In the genomic region with DNA sequence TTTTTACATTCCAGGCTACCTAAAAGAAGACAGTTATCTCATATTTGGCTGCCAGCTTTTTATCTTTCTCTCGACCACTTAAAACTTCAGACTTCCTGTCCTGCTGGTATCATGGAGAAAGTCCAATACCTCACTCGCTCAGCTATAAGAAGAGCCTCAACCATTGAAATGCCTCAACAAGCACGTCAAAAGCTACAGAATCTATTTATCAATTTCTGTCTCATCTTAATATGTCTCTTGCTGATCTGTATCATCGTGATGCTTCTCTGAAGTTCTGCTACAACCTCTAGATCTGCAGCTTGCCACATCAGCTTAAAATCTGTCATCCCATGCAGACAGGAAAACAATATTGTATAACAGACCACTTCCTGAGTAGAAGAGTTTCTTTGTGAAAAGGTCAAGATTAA, we compare ENCODE assay signal across 11 cellular contexts. TPM values are rescaled to one million over a fixed set of nuclear protein-coding genes. Genes with fewer than 3 reads are reported as not detected.
DNase-seq lines count a peak whose midpoint lies in the region; ATAC-seq and TF ChIP-seq lines count a peak whose summit lies in the region.
"Had no signal": no experiment of that assay in that cellular context is flagged by ENCODE, and none has a peak within 500 bp of the region (broad histone marks: within the 10 kb centered on the region; RNA-seq: fewer than 3 reads in every experiment).

No MANE protein-coding gene starts in this region.

- peak; percentile 94 for ATAC-seq in activated CD4-positive, alpha-beta T cell treated with anti-CD3 and anti-CD28 coated beads for 36 hours
- ATAC-seq in HG02943 (IDR thresholded peaks at IDR 0.05; ENCODE audit: low read depth, unreplicated experiment): peak; percentile 64

- H3K27me3 ChIP-seq in sigmoid colon (no peaks in the 10 kb centered on the region), WERI-Rb-1 (ENCODE audit: insufficient read depth, low read depth, severe bottlenecking) (no peaks in the 10 kb centered on the region)
- H3K27me3 ChIP-seq: ovary, suprapubic skin had no signal

- no peak for DNase-seq in activated CD4-positive, alpha-beta T cell treated with anti-CD3 and anti-CD28 coated beads for 36 hours
- no peak for DNase-seq in activated CD4-positive, alpha-beta T cell treated with anti-CD3 and anti-CD28 coated beads, Interleukin-2, amount 50 U/mL, for 48 hours
- DNase-seq in activated CD4-positive, alpha-beta memory T cell treated with anti-CD3 and anti-CD28 coated beads for 36 hours: peak; percentile 22
- DNase-seq in sigmoid colon (no peak), mesenteric fat pad (ENCODE audit: low spot score) (no peak), WERI-Rb-1 (no peak), NCI-H1436 (lab: John Stamatoyannopoulos, UW) (no peak)
- DNase-seq: NCI-H2029 treated with DMSO at 0.1 percent for 48 hours, ovary had no signal

- peak overlapping the region in 3 of 4 donors; percentile 28 to 50 (median 46) for H3K27ac ChIP-seq in sigmoid colon
- H3K27ac ChIP-seq in WERI-Rb-1: no peak overlapping the region
- H3K27ac ChIP-seq: ovary, suprapubic skin had no signal

- H3K4me1 ChIP-seq in sigmoid colon: peaks cover 0 to 63% (median 37%) of the 10 kb centered on the region in 4 donors
- H3K4me1 ChIP-seq: suprapubic skin had no signal

- H3K27ac Mint-ChIP-seq in activated CD4-positive, alpha-beta T cell treated with anti-CD3 and anti-CD28 coated beads for 36 hours: peak overlapping the region; percentile 85
- H3K27ac Mint-ChIP-seq in activated CD4-positive, alpha-beta memory T cell treated with anti-CD3 and anti-CD28 coated beads for 36 hours: peak overlapping the region; percentile 85

- H3K9me3 ChIP-seq in sigmoid colon (no peaks in the 10 kb centered on the region), WERI-Rb-1 (ENCODE audit: severe bottlenecking) (no peaks in the 10 kb centered on the region)
- H3K9me3 ChIP-seq: ovary, suprapubic skin had no signal

- H3K4me3 ChIP-seq in sigmoid colon: no peak overlapping the region
- H3K4me3 ChIP-seq in WERI-Rb-1 (ENCODE audit: low read depth, low read length): no peak overlapping the region
- H3K4me3 ChIP-seq: ovary, suprapubic skin had no signal

- H3K4me1 Mint-ChIP-seq in activated CD4-positive, alpha-beta T cell treated with anti-CD3 and anti-CD28 coated beads for 36 hours: peaks cover 32% of the 10 kb centered on the region
- peaks cover 32% of the 10 kb centered on the region for H3K4me1 Mint-ChIP-seq in activated CD4-positive, alpha-beta memory T cell treated with anti-CD3 and anti-CD28 coated beads for 36 hours (ENCODE audit: low read depth)

- H3K4me3 Mint-ChIP-seq in activated CD4-positive, alpha-beta T cell treated with anti-CD3 and anti-CD28 coated beads for 36 hours: peak overlapping the region; percentile 25
- H3K4me3 Mint-ChIP-seq in activated CD4-positive, alpha-beta memory T cell treated with anti-CD3 and anti-CD28 coated beads for 36 hours: peak overlapping the region; percentile 35

- no peak for TF ChIP-seq CTCF in sigmoid colon (IDR thresholded peaks at IDR 0.05)
- TF ChIP-seq CTCF in WERI-Rb-1 (IDR thresholded peaks at IDR 0.05; ENCODE audit: low read depth, low read length): no peak

- H3K36me3 Mint-ChIP-seq in activated CD4-positive, alpha-beta T cell treated with anti-CD3 and anti-CD28 coated beads for 36 hours (ENCODE audit: low read depth): peaks cover 15% of the 10 kb centered on the region
- peaks cover 6% of the 10 kb centered on the region for H3K36me3 Mint-ChIP-seq in activated CD4-positive, alpha-beta memory T cell treated with anti-CD3 and anti-CD28 coated beads for 36 hours

- peaks cover 0 to 25% (median 3%) of the 10 kb centered on the region in 4 donors for H3K36me3 ChIP-seq in sigmoid colon
- no peaks in the 10 kb centered on the region for H3K36me3 ChIP-seq in WERI-Rb-1
- H3K36me3 ChIP-seq: ovary, suprapubic skin had no signal

- H3K9me3 Mint-ChIP-seq in activated CD4-positive, alpha-beta T cell treated with anti-CD3 and anti-CD28 coated beads for 36 hours (ENCODE audit: low read depth): no peaks in the 10 kb centered on the region
- no peaks in the 10 kb centered on the region for H3K9me3 Mint-ChIP-seq in activated CD4-positive, alpha-beta memory T cell treated with anti-CD3 and anti-CD28 coated beads for 36 hours

- CTCF ChIA-PET in activated CD4-positive, alpha-beta T cell treated with anti-CD3 and anti-CD28 coated beads for 36 hours (lab: Charles Lee): interaction anchor here (1.0 to 1.1 kb wide), 3 partner anchors 11 to 75 kb away, joined by 3 to 4 read pairs (median 4); a partner anchor contains a TSS
- CTCF ChIA-PET in activated CD4-positive, alpha-beta memory T cell treated with anti-CD3 and anti-CD28 coated beads for 36 hours (lab: Charles Lee): interaction anchor here (1.5 to 1.9 kb wide), 2 partner anchors 20 to 22 kb away, joined by 3 to 6 read pairs; no protein-coding TSS in a partner anchor

- intact Hi-C loops in activated CD4-positive, alpha-beta T cell treated with anti-CD3 and anti-CD28 coated beads for 36 hours (cut with DNase I, micrococcal nuclease): loop anchor here in 1 of 2 experiments (10.0 kb wide), 1 partner anchor 584 kb away; no protein-coding TSS in a partner anchor
- intact Hi-C loops in activated CD4-positive, alpha-beta memory T cell treated with anti-CD3 and anti-CD28 coated beads for 36 hours (cut with micrococcal nuclease): loop anchor here (2.0 to 5.0 kb wide), 2 partner anchors 148 to 336 kb away; a partner anchor contains a TSS
- intact Hi-C loops in sigmoid colon (cut with DNase I): loop anchor here (10.0 kb wide), 1 partner anchor 96 kb away; a partner anchor contains a TSS

- no peaks in the 10 kb centered on the region for H3K27me3 Mint-ChIP-seq in activated CD4-positive, alpha-beta T cell treated with anti-CD3 and anti-CD28 coated beads for 36 hours
- H3K27me3 Mint-ChIP-seq in activated CD4-positive, alpha-beta memory T cell treated with anti-CD3 and anti-CD28 coated beads for 36 hours: no peaks in the 10 kb centered on the region

- TF ChIP-seq EP300 in sigmoid colon (IDR thresholded peaks at IDR 0.05): no peak

- 36 to 56% methylated on average over 4 of the region's 4 CpGs for WGBS in sigmoid colon, 2 donors

- no peak for TF ChIP-seq POLR2A in sigmoid colon (IDR thresholded peaks at IDR 0.05)

- POLR2A ChIA-PET in activated CD4-positive, alpha-beta T cell treated with anti-CD3 and anti-CD28 coated beads for 36 hours (lab: Charles Lee): no interaction called here
- POLR2A ChIA-PET in activated CD4-positive, alpha-beta memory T cell treated with anti-CD3 and anti-CD28 coated beads for 36 hours (lab: Charles Lee): interaction anchor here (0.6 kb wide), 1 partner anchor 56 kb away, joined by 3 read pairs; no protein-coding TSS in a partner anchor

RNA-seq across cellular contexts. Expression of a gene that starts 10.7 kb away (rescaled TPM):
- total RNA-seq in activated CD4-positive, alpha-beta T cell treated with anti-CD3 and anti-CD28 coated beads for 36 hours: not detected
- total RNA-seq in activated CD4-positive, alpha-beta memory T cell treated with anti-CD3 and anti-CD28 coated beads for 36 hours: not detected
- 100 to 1,000 TPM; 294 to 454 (median 330) TPM for total RNA-seq in sigmoid colon
- polyA plus RNA-seq in sigmoid colon: 10 to 100 TPM in 1 of 3 donors, 1 to 10 TPM in 2; 2.3 to 14.6 (median 9.0) TPM
- 5.6 TPM for total RNA-seq in mesenteric fat pad

Comparison
In these comparisons a context has a peak if more than half of its experiments do, and no peak if none do; other contexts are left out.
1. RNA of a gene that starts 10.7 kb away (total RNA-seq): 294 to 454 TPM in sigmoid colon; 5.6 TPM in mesenteric fat pad (single experiment), not detected in activated CD4-positive, alpha-beta memory T cell treated with anti-CD3 and anti-CD28 coated beads for 36 hours and not detected in activated CD4-positive, alpha-beta T cell treated with anti-CD3 and anti-CD28 coated beads for 36 hours; every median in the first group is over 10 times any median in the second.